Comparison of ENCODE assay signal across 9 cellular contexts in genomic region chr1:181100015-181100905, GRCh38. TPM values are rescaled to one million over a fixed set of nuclear protein-coding genes. Genes with fewer than 3 reads are reported as not detected.
A peak's percentile ranks its signal among the peaks of the same experiment; 100 is the strongest.
DNase-seq lines count a peak whose midpoint lies in the region; ATAC-seq, FAIRE-seq and TF ChIP-seq lines count a peak whose summit lies in the region.
"Had no signal": no experiment of that assay in that cellular context is flagged by ENCODE, and none has a peak within 500 bp of the region (broad histone marks: within the 10 kb centered on the region; RNA-seq: fewer than 3 reads in every experiment).

No MANE protein-coding gene starts in this region.

- peak; percentile 38 to 56 for DNase-seq in SJCRH30
- peak; percentile 74 for DNase-seq in bronchial epithelial cell (ENCODE audit: low read depth)
- DNase-seq in stimulated activated CD4-positive, alpha-beta T cell treated with anti-CD3 and anti-CD28 coated beads, Interleukin-15, amount 100 ng/mL, for 48 hours (ENCODE audit: low read depth in 2 of 2), result peak; percentile 20 to 27
- no peak for DNase-seq in T1000 (lab: John Stamatoyannopoulos, UW)
- no peak for DNase-seq in HUDEP-2 (lab: John Stamatoyannopoulos, UW; ENCODE audit: unreplicated experiment in 76 of 76)
- no peak for DNase-seq in heart right ventricle
- DNase-seq: NCI-H1417 treated with DMSO at 0.1 percent for 48 hours had no signal

- H3K4me1 ChIP-seq in SJCRH30 (peaks cover 84% of the 10 kb centered on the region), heart right ventricle (peaks cover 3 to 85% (median 60%) of the 10 kb centered on the region in 9 donors)

- H3K27me3 ChIP-seq in SJCRH30, result no peaks in the 10 kb centered on the region
- H3K27me3 ChIP-seq in bronchial epithelial cell (ENCODE audit: control insufficient read depth, insufficient read depth, low read length), result no peaks in the 10 kb centered on the region
- no peaks in the 10 kb centered on the region for H3K27me3 ChIP-seq in heart right ventricle

- no peak for FAIRE-seq in bronchial epithelial cell (lab: Jason Lieb, UNC)

- H3K4me3 ChIP-seq in SJCRH30, result peak overlapping the region; percentile 21
- H3K4me3 ChIP-seq in bronchial epithelial cell (ENCODE audit: low read depth, low read length), result no peak overlapping the region
- no peak overlapping the region for H3K4me3 ChIP-seq in heart right ventricle

- intact Hi-C loops in heart right ventricle (cut with DNase I), result no loop called here

- TF ChIP-seq CTCF in bronchial epithelial cell (IDR thresholded peaks at IDR 0.05; ENCODE audit: insufficient read depth, low read length, severe bottlenecking) (no peak), heart right ventricle (IDR thresholded peaks at IDR 0.05) (no peak)

- H3K36me3 ChIP-seq in SJCRH30 (no peaks in the 10 kb centered on the region), bronchial epithelial cell (ENCODE audit: control insufficient read depth, insufficient read depth, low read length) (no peaks in the 10 kb centered on the region), heart right ventricle (no peaks in the 10 kb centered on the region)

- ATAC-seq in GM19463 (IDR thresholded peaks at IDR 0.05; ENCODE audit: unreplicated experiment) (peak; percentile 1), heart right ventricle (no peak), HG02763 (IDR thresholded peaks at IDR 0.05; ENCODE audit: unreplicated experiment) (no peak)

- H3K9me3 ChIP-seq in SJCRH30 (replicated peaks) (no peaks in the 10 kb centered on the region), heart right ventricle (no peaks in the 10 kb centered on the region)

- H3K27ac ChIP-seq in SJCRH30, result peak overlapping the region; percentile 96
- peak overlapping the region in 2 of 10 donors; percentile 10 to 97 for H3K27ac ChIP-seq in heart right ventricle

- WGBS in heart right ventricle, 2 donors, result 69 to 73% methylated on average over 10 of the region's 10 CpGs

RNA-seq across cellular contexts. Expression of gene IER5, which starts 11.8 kb away (rescaled TPM):
- total RNA-seq in SJCRH30 (2014; rRNA removed; shearing (Covaris generic)), result 30.3 and 31.9 TPM in 2 replicates
- total RNA-seq in bronchial epithelial cell (47.7 and 65.3 TPM in 2 replicates), heart right ventricle (10 to 100 TPM; 10.7 to 87.5 (median 18.7) TPM)
- polyA plus RNA-seq in heart right ventricle, result 10 to 100 TPM; 16.3 to 21.7 TPM

Comparison
In these comparisons a context has a peak if more than half of its experiments do, and no peak if none do; other contexts are left out.
1. DNase-seq: peak in SJCRH30 (2 of 2), bronchial epithelial cell (single experiment) and stimulated activated CD4-positive, alpha-beta T cell treated with anti-CD3 and anti-CD28 coated beads, Interleukin-15, amount 100 ng/mL, for 48 hours (2 of 2); none in T1000 (single experiment), HUDEP-2 (0 of 76) and heart right ventricle (0 of 2).